Comparison of ENCODE assay signal across 1 cellular context in genomic region chr17:42154514-42154883, GRCh38.
TF ChIP-seq lines count a peak whose summit lies in the region.

No MANE protein-coding gene starts in this region.

TF ChIP-seq in H1, 55 proteins besides CTCF, POLR2A, EP300 and RAD21:
- TF ChIP-seq NRF1 (IDR thresholded peaks at IDR 0.05; ENCODE audit: low read depth, low read length) (no peak), KDM4A (IDR thresholded peaks at IDR 0.05; ENCODE audit: low read depth, low read length, severe bottlenecking) (peak; percentile 38), SAP30 (IDR thresholded peaks at IDR 0.05; ENCODE audit: insufficient read depth, insufficient replicate concordance, low read length) (peak; percentile 81), GABPA (IDR thresholded peaks at IDR 0.05; ENCODE audit: borderline replicate concordance, insufficient read depth, low read length) (no peak), SIN3A (conservative IDR thresholded peaks at IDR 0.05 in 1 of 2, IDR thresholded peaks at IDR 0.05 in 1 of 2; ENCODE audit: low read depth in 1 of 2, low read length in 2 of 2) (no peak), JUN (IDR thresholded peaks at IDR 0.05; ENCODE audit: low read depth, low read length) (no peak), PHF8 (conservative IDR thresholded peaks at IDR 0.05; ENCODE audit: low read depth, low read length) (peak; percentile 85)
- TF ChIP-seq, protein P1, sequence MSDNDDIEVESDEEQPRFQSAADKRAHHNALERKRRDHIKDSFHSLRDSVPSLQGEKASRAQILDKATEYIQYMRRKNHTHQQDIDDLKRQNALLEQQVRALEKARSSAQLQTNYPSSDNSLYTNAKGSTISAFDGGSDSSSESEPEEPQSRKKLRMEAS (IDR thresholded peaks at IDR 0.05) = no peak
